1 cellular context compared by ENCODE assay signal in genomic region chr12:34403706-34404376, GRCh38.
TF ChIP-seq lines count a peak whose summit lies in the region.

No MANE protein-coding gene starts in this region.

TF ChIP-seq in SK-N-SH, 30 proteins besides CTCF, POLR2A, EP300 and RAD21 (continued from another document):
- TF ChIP-seq ZBTB33 (IDR thresholded peaks at IDR 0.05; ENCODE audit: borderline replicate concordance, low read depth) (no peak), RCOR1 (IDR thresholded peaks at IDR 0.05; ENCODE audit: low read length) (no peak), TEAD4 (IDR thresholded peaks at IDR 0.05; ENCODE audit: borderline replicate concordance, insufficient read depth) (no peak), JUND (IDR thresholded peaks at IDR 0.05) (no peak), FOSL2 (IDR thresholded peaks at IDR 0.05; ENCODE audit: borderline replicate concordance, low read depth) (no peak), MXI1 (IDR thresholded peaks at IDR 0.05; ENCODE audit: low read depth, low read length) (no peak)
- TF ChIP-seq, protein P1, sequence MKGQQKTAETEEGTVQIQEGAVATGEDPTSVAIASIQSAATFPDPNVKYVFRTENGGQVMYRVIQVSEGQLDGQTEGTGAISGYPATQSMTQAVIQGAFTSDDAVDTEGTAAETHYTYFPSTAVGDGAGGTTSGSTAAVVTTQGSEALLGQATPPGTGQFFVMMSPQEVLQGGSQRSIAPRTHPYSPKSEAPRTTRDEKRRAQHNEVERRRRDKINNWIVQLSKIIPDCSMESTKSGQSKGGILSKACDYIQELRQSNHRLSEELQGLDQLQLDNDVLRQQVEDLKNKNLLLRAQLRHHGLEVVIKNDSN (IDR thresholded peaks at IDR 0.05; ENCODE audit: borderline replicate concordance, low read depth), result no peak
- TF ChIP-seq, protein P2, sequence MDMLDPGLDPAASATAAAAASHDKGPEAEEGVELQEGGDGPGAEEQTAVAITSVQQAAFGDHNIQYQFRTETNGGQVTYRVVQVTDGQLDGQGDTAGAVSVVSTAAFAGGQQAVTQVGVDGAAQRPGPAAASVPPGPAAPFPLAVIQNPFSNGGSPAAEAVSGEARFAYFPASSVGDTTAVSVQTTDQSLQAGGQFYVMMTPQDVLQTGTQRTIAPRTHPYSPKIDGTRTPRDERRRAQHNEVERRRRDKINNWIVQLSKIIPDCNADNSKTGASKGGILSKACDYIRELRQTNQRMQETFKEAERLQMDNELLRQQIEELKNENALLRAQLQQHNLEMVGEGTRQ (IDR thresholded peaks at IDR 0.05; ENCODE audit: borderline replicate concordance, low read depth, low read length), result no peak
